8 cellular contexts compared by ENCODE assay signal in the genomic region with DNA sequence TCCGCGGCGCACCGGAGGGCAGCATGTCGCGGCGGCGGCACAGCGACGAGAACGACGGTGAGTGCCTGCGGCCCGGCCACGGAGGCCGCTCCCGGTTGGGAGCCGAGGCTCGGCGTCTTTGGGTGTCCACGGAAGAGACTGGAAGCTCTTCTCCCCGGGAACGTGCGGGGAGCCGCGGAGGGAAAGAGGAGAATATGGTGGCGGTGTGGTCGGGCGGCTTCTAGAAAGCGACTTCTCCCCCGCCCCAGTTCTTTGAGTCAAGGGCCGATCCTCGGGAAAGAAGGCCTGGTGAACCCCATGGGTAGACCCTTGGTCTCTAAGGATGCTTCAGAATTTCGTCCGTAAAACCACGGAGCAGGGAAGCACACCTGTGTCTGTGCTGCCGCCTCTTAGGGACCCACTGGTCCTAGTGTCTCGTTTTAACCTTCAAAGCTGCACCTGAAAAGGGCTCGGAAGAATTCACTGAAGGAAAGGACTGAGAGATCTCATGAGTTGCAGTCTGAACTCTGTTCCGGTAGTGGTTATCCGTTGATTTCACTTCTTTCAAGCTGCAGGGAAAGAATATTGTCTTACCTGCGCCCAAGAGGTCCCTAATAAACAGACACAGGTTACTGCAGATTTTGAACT. TPM values are rescaled to one million over a fixed set of nuclear protein-coding genes. Genes with fewer than 3 reads are reported as not detected.
DNase-seq lines count a peak whose midpoint lies in the region; ATAC-seq, FAIRE-seq and TF ChIP-seq lines count a peak whose summit lies in the region.

No MANE protein-coding gene starts in this region.

- TF ChIP-seq CTCF in HFFc6 (IDR thresholded peaks at IDR 0.05) (peak; percentile 2; the same call in 1 of the 2 replicates), pancreas (IDR thresholded peaks at IDR 0.05) (no peak)

- H3K27ac Mint-ChIP-seq in HFFc6, result peak overlapping the region; percentile 100
- peak overlapping the region; percentile 98 for H3K27ac Mint-ChIP-seq in T-helper 17 cell

- ATAC-seq in T-helper 17 cell (no peak), pancreas (peak in 2 of 4 donors; percentile 1 to 7), GM21360 (IDR thresholded peaks at IDR 0.05; ENCODE audit: unreplicated experiment) (no peak)

- H3K36me3 Mint-ChIP-seq in HFFc6 (ENCODE audit: low read depth), result peaks cover 11% of the 10 kb centered on the region
- H3K36me3 Mint-ChIP-seq in T-helper 17 cell (ENCODE audit: low read depth), result peaks cover 6% of the 10 kb centered on the region

- WGBS in pancreas, 2 donors, result 0% methylated on average over 42 of the region's 42 CpGs

- H3K4me1 Mint-ChIP-seq in HFFc6 (ENCODE audit: low read depth) (peaks cover 52% of the 10 kb centered on the region), T-helper 17 cell (peaks cover 46% of the 10 kb centered on the region)

- H3K9me3 ChIP-seq in T-helper 17 cell (ENCODE audit: control insufficient read depth, low read length, poor library complexity, severe bottlenecking) (no peaks in the 10 kb centered on the region), pancreas (no peaks in the 10 kb centered on the region)

- no peaks in the 10 kb centered on the region for H3K27me3 ChIP-seq in pancreas

- no peaks in the 10 kb centered on the region for H3K36me3 ChIP-seq in pancreas

- FAIRE-seq in pancreas (lab: Jason Lieb, UNC), result no peak

- H3K9me3 Mint-ChIP-seq in HFFc6, result no peaks in the 10 kb centered on the region

- peak overlapping the region; percentile 72 to 93 (median 82) for H3K4me3 ChIP-seq in pancreas

- H3K27ac ChIP-seq in pancreas, result peak overlapping the region; percentile 97 to 98 (median 98)

- H3K27me3 Mint-ChIP-seq in HFFc6 (ENCODE audit: insufficient read depth) (peaks cover 2% of the 10 kb centered on the region), T-helper 17 cell (no peaks in the 10 kb centered on the region)

- intact Hi-C loops in pancreas (cut with DNase I), result no loop called here

- peak overlapping the region; percentile 96 for H3K4me3 Mint-ChIP-seq in HFFc6
- peak overlapping the region; percentile 98 for H3K4me3 Mint-ChIP-seq in T-helper 17 cell

- DNase-seq in COR-L47 (lab: John Stamatoyannopoulos, UW) (peak; percentile 13), HFFc6 (no peak), T-helper 17 cell (no peak), fibroblast of peridontal ligament (ENCODE audit: extremely low read depth) (peak; percentile 11), pancreas (peak in 1 of 6 donors; percentile 33), NCI-H1105 (lab: John Stamatoyannopoulos, UW) (no peak), DMS79 treated with DMSO at 0.1 percent for 48 hours (lab: John Stamatoyannopoulos, UW) (no peak)

- H3K4me1 ChIP-seq in pancreas, result peaks cover 34 to 45% (median 41%) of the 10 kb centered on the region in 3 donors

RNA-seq across cellular contexts. Expression of a gene that starts 0.4 kb away (rescaled TPM):
- total RNA-seq in HFFc6 (2021; fragmentation: NEBNext Ultra II Directional; extraction: Animal tissue kit (Norgen Biotek cat#: 25700)), result 10 to 100 TPM; 36.5 to 46.3 (median 41.2) TPM
- 10 to 100 TPM; 31.6 to 37.2 TPM for total RNA-seq in T-helper 17 cell
- 10 to 100 TPM; 10.7 to 17.4 (median 11.7) TPM for total RNA-seq in pancreas
- polyA plus RNA-seq in pancreas, result 1 to 10 TPM; 4.6 to 7.5 TPM

RNA-seq across cellular contexts. Expression of a gene that starts 0.8 kb away (rescaled TPM):
- total RNA-seq in HFFc6 (2021; fragmentation: NEBNext Ultra II Directional; extraction: Animal tissue kit (Norgen Biotek cat#: 25700)), result 10 to 100 TPM in 1 of 6 experiments, 1 to 10 TPM in 5; 7.0 to 10.7 (median 8.6) TPM
- 10 to 100 TPM; 15.5 to 26.7 TPM for total RNA-seq in T-helper 17 cell
- 10 to 100 TPM in 2 of 6 donors, 1 to 10 TPM in 4; 7.8 to 12.7 (median 9.2) TPM for total RNA-seq in pancreas
- 10 to 100 TPM; 10.3 to 16.8 TPM for polyA plus RNA-seq in pancreas

Comparison
In these comparisons a context has a peak if more than half of its experiments do, and no peak if none do; other contexts are left out.
1. DNase-seq: peak in COR-L47 (single experiment) and fibroblast of peridontal ligament (single experiment); none in HFFc6 (single experiment), T-helper 17 cell (0 of 3), NCI-H1105 (single experiment) and DMS79 treated with DMSO at 0.1 percent for 48 hours (single experiment).